In genomic region chr20:6828794-6829423, GRCh38 we compare ENCODE assay signal across 9 cellular contexts.
DNase-seq lines count a peak whose midpoint lies in the region; ATAC-seq and TF ChIP-seq lines count a peak whose summit lies in the region.
"Had no signal": no experiment of that assay in that cellular context is flagged by ENCODE, and none has a peak within 500 bp of the region (broad histone marks: within the 10 kb centered on the region; RNA-seq: fewer than 3 reads in every experiment).

No MANE protein-coding gene starts in this region.

- H3K27me3 ChIP-seq in esophagus squamous epithelium = no peaks in the 10 kb centered on the region

- TF ChIP-seq CTCF in esophagus squamous epithelium (IDR thresholded peaks at IDR 0.05) (peak; percentile 44 to 77 (median 62)), type B pancreatic cell (conservative IDR thresholded peaks at IDR 0.05) (peak; percentile 86)

- no peaks in the 10 kb centered on the region for H3K36me3 ChIP-seq in esophagus squamous epithelium

- no peak overlapping the region for H3K4me3 ChIP-seq in esophagus squamous epithelium

- peaks cover 0 to 10% (median 0%) of the 10 kb centered on the region in 3 donors for H3K4me1 ChIP-seq in esophagus squamous epithelium

- no peaks in the 10 kb centered on the region for H3K36me3 Mint-ChIP-seq in type B pancreatic cell

- WGBS in esophagus squamous epithelium, 2 donors = 0 to 6% methylated on average over 1 of the region's 1 CpG

- DNase-seq in CD1c-positive myeloid dendritic cell (ENCODE audit: extremely low spot score) (peak; percentile 67), NCI-H1436 (lab: John Stamatoyannopoulos, UW) (peak; percentile 64), T1000 (lab: John Stamatoyannopoulos, UW) (peak; percentile 23), esophagus squamous epithelium (lab: John Stamatoyannopoulos, UW) (no peak), myocyte (ENCODE audit: low read depth) (peak; percentile 80), type B pancreatic cell (ENCODE audit: extremely low spot score, unreplicated experiment) (no peak)

- TF ChIP-seq POLR2A in esophagus squamous epithelium (IDR thresholded peaks at IDR 0.05) = no peak

- intact Hi-C loops in esophagus squamous epithelium (cut with DNase I) = no loop called here

- ATAC-seq in GM18868 (IDR thresholded peaks at IDR 0.05; ENCODE audit: unreplicated experiment) (peak; percentile 98), HG02973 (IDR thresholded peaks at IDR 0.05; ENCODE audit: unreplicated experiment) (peak; percentile 91)

- H3K4me1 Mint-ChIP-seq in type B pancreatic cell (ENCODE audit: unreplicated experiment) = peaks cover 6% of the 10 kb centered on the region

- H3K27me3 Mint-ChIP-seq in type B pancreatic cell = no peaks in the 10 kb centered on the region

- no peak overlapping the region for H3K4me3 Mint-ChIP-seq in type B pancreatic cell
- H3K4me3 Mint-ChIP-seq: T-helper 1 cell treated with Interleukin-12 subunit alpha and Interleukin-12 subunit beta and Interleukin-4 antibody, amounts not matched to agents 30 μg/mL and 1 μg/mL, for 36 hours had no signal

- no peak overlapping the region for H3K27ac Mint-ChIP-seq in type B pancreatic cell
- H3K27ac Mint-ChIP-seq: T-helper 1 cell treated with Interleukin-12 subunit alpha and Interleukin-12 subunit beta and Interleukin-4 antibody, amounts not matched to agents 30 μg/mL and 1 μg/mL, for 36 hours had no signal

- no peaks in the 10 kb centered on the region for H3K9me3 ChIP-seq in esophagus squamous epithelium

- H3K9me3 Mint-ChIP-seq in type B pancreatic cell = no peaks in the 10 kb centered on the region
- H3K9me3 Mint-ChIP-seq: T-helper 1 cell treated with Interleukin-12 subunit alpha and Interleukin-12 subunit beta and Interleukin-4 antibody, amounts not matched to agents 30 μg/mL and 1 μg/mL, for 36 hours had no signal

- H3K27ac ChIP-seq in esophagus squamous epithelium = no peak overlapping the region

Comparison
In these comparisons a context has a peak if more than half of its experiments do, and no peak if none do; other contexts are left out.
1. DNase-seq: peak in CD1c-positive myeloid dendritic cell (single experiment), NCI-H1436 (single experiment), T1000 (single experiment) and myocyte (single experiment); none in esophagus squamous epithelium (single experiment) and type B pancreatic cell (single experiment).